ENCODE assay signal across 12 cellular contexts in genomic region chr21:34813266-34813886, GRCh38.
A peak's percentile ranks its signal among the peaks of the same experiment; 100 is the strongest.
DNase-seq lines count a peak whose midpoint lies in the region; ATAC-seq and TF ChIP-seq lines count a peak whose summit lies in the region.
"Had no signal": no experiment of that assay in that cellular context is flagged by ENCODE, and none has a peak within 500 bp of the region (broad histone marks: within the 10 kb centered on the region; RNA-seq: fewer than 3 reads in every experiment).

No MANE protein-coding gene starts in this region.

- no TSS peak for BruUV-seq in HCT116 (replicated peaks; lab: Mats Ljungman, UMichigan)

- no peaks in the 10 kb centered on the region for H3K9me2 ChIP-seq in HCT116 (ENCODE audit: insufficient read depth)

- no peak overlapping the region for H3K9ac ChIP-seq in HCT116 (ENCODE audit: low read length)

- TF ChIP-seq CTCF in HCT116 (IDR thresholded peaks at IDR 0.05 in 2 of 3, conservative IDR thresholded peaks at IDR 0.05 in 1 of 3; ENCODE audit: borderline replicate concordance in 1 of 3, insufficient read depth in 1 of 3, low read depth in 2 of 3, low read length in 2 of 3) (no peak), foreskin keratinocyte (conservative IDR thresholded peaks at IDR 0.05) (peak; percentile 10), tibial artery (IDR thresholded peaks at IDR 0.05) (no peak)

- H3K36me3 ChIP-seq in HCT116 (ENCODE audit: control insufficient read depth in 1 of 2, insufficient read depth in 2 of 2, low read length in 2 of 2), result 0 out of 4 replicates have a peak, but pooled peaks cover 0 to 9% of the 10 kb centered on the region in 2 experiments
- H3K36me3 ChIP-seq in tibial artery, result peaks cover 0 to 15% (median 8%) of the 10 kb centered on the region in 3 donors

- H2AFZ ChIP-seq in HCT116 (ENCODE audit: low read depth, low read length, poor library complexity, severe bottlenecking), result no peak overlapping the region
- H2AFZ ChIP-seq: GM23338 had no signal

- CTCF ChIA-PET in HCT116 (lab: Charles Lee), result no interaction called here

- no peaks in the 10 kb centered on the region for H4K20me1 ChIP-seq in HCT116 (ENCODE audit: insufficient read depth)

- H3K9me3 ChIP-seq in HCT116 (ENCODE audit: control insufficient read depth in 1 of 2, insufficient read depth in 1 of 2, low read depth in 1 of 2, low read length in 2 of 2) (no peaks in the 10 kb centered on the region), tibial artery (no peaks in the 10 kb centered on the region)
- H3K9me3 ChIP-seq: heart right ventricle had no signal

- H3K4me2 ChIP-seq in HCT116 (ENCODE audit: low read length), result peak overlapping the region; percentile 29
- H3K4me2 ChIP-seq: GM23338 had no signal

- H3K27ac ChIP-seq in HCT116 (ENCODE audit: low read depth, low read length) (peak overlapping the region; percentile 21; the same call in 1 of the 2 replicates), foreskin keratinocyte (peak overlapping the region; percentile 98), tibial artery (no peak overlapping the region)
- H3K27ac ChIP-seq: heart right ventricle had no signal

- H3K4me1 ChIP-seq in HCT116 (ENCODE audit: control insufficient read depth in 1 of 2, insufficient read depth in 2 of 2, low read length in 2 of 2) (peaks cover 47 to 69% of the 10 kb centered on the region in 2 experiments), foreskin keratinocyte (peaks cover 59% of the 10 kb centered on the region), tibial artery (peaks cover 0 to 25% (median 4%) of the 10 kb centered on the region in 4 donors)

- ATAC-seq in HCT116, result no peak
- peak; percentile 86 for ATAC-seq in foreskin keratinocyte
- ATAC-seq in HG02981 (IDR thresholded peaks at IDR 0.05; ENCODE audit: unreplicated experiment), result no peak
- no peak for ATAC-seq in HG03521 (IDR thresholded peaks at IDR 0.05; ENCODE audit: unreplicated experiment)
- ATAC-seq: GM23338, heart right ventricle, WTC11 had no signal

- RAD21 ChIA-PET in HCT116 (lab: Charles Lee; ENCODE audit: low non-redundant PET in 1 of 2, low total read pairs in 2 of 2, uncharacterized antibody in 2 of 2, unreplicated experiment in 2 of 2), result no interaction called here

- no peaks in the 10 kb centered on the region for H3K79me2 ChIP-seq in HCT116 (ENCODE audit: insufficient read depth, low read length)

- intact Hi-C loops in HCT116 (cut with micrococcal nuclease), result no loop called here
- intact Hi-C loops in tibial artery (cut with DNase I; ENCODE audit: low total_unique reads), result no loop called here

- H3K4me3 ChIP-seq in HCT116 (replicated peaks in 1 of 2; ENCODE audit: low read depth in 1 of 2, low read length in 2 of 2) (no peak overlapping the region), tibial artery (no peak overlapping the region)
- H3K4me3 ChIP-seq: GM23338, heart right ventricle had no signal

- no peak for TF ChIP-seq POLR2A in HCT116 (IDR thresholded peaks at IDR 0.05; ENCODE audit: borderline replicate concordance, extremely low read depth, insufficient read depth, insufficient read length)

- TF ChIP-seq RAD21 in HCT116 (IDR thresholded peaks at IDR 0.05; ENCODE audit: low read depth), result no peak

- DNase-seq in A172 (ENCODE audit: low spot score), result peak; percentile 92
- DNase-seq in HCT116 (ENCODE audit: low read depth, low spot score), result no peak
- DNase-seq in amniotic epithelial cell (ENCODE audit: low read depth), result peak; percentile 93
- peak; percentile 97 to 98 for DNase-seq in foreskin keratinocyte
- no peak for DNase-seq in tibial artery
- no peak for DNase-seq in NCI-H748 treated with DMSO at 0.1 percent for 48 hours (lab: John Stamatoyannopoulos, UW)
- DNase-seq: heart right ventricle; stimulated activated CD4-positive, alpha-beta T cell treated with anti-CD3 and anti-CD28 coated beads, Interleukin-4, amount 100 ng/mL, for 24 hours had no signal

- H3K27me3 ChIP-seq in HCT116 (ENCODE audit: insufficient read depth, low read length) (no peaks in the 10 kb centered on the region), foreskin keratinocyte (no peaks in the 10 kb centered on the region), tibial artery (no peaks in the 10 kb centered on the region)

- POLR2A ChIA-PET in HCT116 (lab: Charles Lee), result no interaction called here

TF ChIP-seq in HCT116, 20 proteins besides CTCF, POLR2A, EP300 and RAD21:
- TF ChIP-seq SRF (IDR thresholded peaks at IDR 0.05; ENCODE audit: low read depth), result no peak
- TF ChIP-seq ZBTB33 (IDR thresholded peaks at IDR 0.05; ENCODE audit: extremely low read depth, insufficient replicate concordance, low read length), result no peak
- TF ChIP-seq YY1 (IDR thresholded peaks at IDR 0.05; ENCODE audit: extremely low read depth, insufficient replicate concordance, low read depth, low read length), result no peak
- TF ChIP-seq EZH2 (IDR thresholded peaks at IDR 0.05), result no peak
- no peak for TF ChIP-seq CEBPB (IDR thresholded peaks at IDR 0.05; ENCODE audit: low read depth)
- no peak for TF ChIP-seq ELF1 (IDR thresholded peaks at IDR 0.05; ENCODE audit: borderline replicate concordance, low read depth)
- TF ChIP-seq ZFX (IDR thresholded peaks at IDR 0.05), result no peak
- no peak for TF ChIP-seq JUND (IDR thresholded peaks at IDR 0.05)
- no peak for TF ChIP-seq REST (IDR thresholded peaks at IDR 0.05; ENCODE audit: low read depth)
- TF ChIP-seq MAX (IDR thresholded peaks at IDR 0.05), result no peak
- no peak for TF ChIP-seq ZNF274 (IDR thresholded peaks at IDR 0.05; ENCODE audit: low read depth, low read length)

Comparison
In these comparisons a context has a peak if more than half of its experiments do, and no peak if none do; other contexts are left out.
1. DNase-seq: peak in A172 (single experiment), amniotic epithelial cell (single experiment) and foreskin keratinocyte (2 of 2); none in HCT116 (single experiment), tibial artery (0 of 2) and NCI-H748 treated with DMSO at 0.1 percent for 48 hours (single experiment).
2. H3K27ac ChIP-seq: peak in HCT116 (single experiment) and foreskin keratinocyte (single experiment); none in tibial artery (0 of 2).